In genomic region chr11:17552041-17552355, GRCh38 we compare ENCODE assay signal across 24 cellular contexts. TPM values are rescaled to one million over a fixed set of nuclear protein-coding genes. Genes with fewer than 3 reads are reported as not detected.
DNase-seq lines count a peak whose midpoint lies in the region; ATAC-seq and TF ChIP-seq lines count a peak whose summit lies in the region.
"Had no signal": no experiment of that assay in that cellular context is flagged by ENCODE, and none has a peak within 500 bp of the region (broad histone marks: within the 10 kb centered on the region; RNA-seq: fewer than 3 reads in every experiment).

No MANE protein-coding gene starts in this region.

- no peak for ATAC-seq in activated CD8-positive, alpha-beta memory T cell treated with anti-CD3 and anti-CD28 coated beads, Interleukin-2, amount 10 ng/mL, durations not matched to agents 7 days and 5 days
- peak; percentile 2 for ATAC-seq in stimulated activated naive CD8-positive, alpha-beta T cell treated with anti-CD3 and anti-CD28 coated beads, Interleukin-15, amount 100 ng/mL, for 72 hours
- ATAC-seq in stimulated activated naive CD8-positive, alpha-beta T cell treated with anti-CD3 and anti-CD28 coated beads, Interleukin-15, Interleukin-2, amounts not matched to agents 100 U/mL and 50 U/mL, for 24 hours = no peak
- no peak for ATAC-seq in HG03280 (IDR thresholded peaks at IDR 0.05; ENCODE audit: unreplicated experiment)
- ATAC-seq: A549, GM12878 had no signal

- no peaks in the 10 kb centered on the region for H3K9me3 ChIP-seq in esophagus squamous epithelium
- H3K9me3 ChIP-seq: A549; BE2C; BLaER1 treated with 17β-estradiol and CSF1 and Interleukin-3, amounts not matched to agents 10 nM and 100 nM had no signal

- no peak overlapping the region for H3K27ac Mint-ChIP-seq in activated CD8-positive, alpha-beta memory T cell treated with anti-CD3 and anti-CD28 coated beads, Interleukin-2, amount 10 ng/mL, durations not matched to agents 7 days and 5 days
- H3K27ac Mint-ChIP-seq in stimulated activated naive CD8-positive, alpha-beta T cell treated with anti-CD3 and anti-CD28 coated beads, Interleukin-15, amount 100 ng/mL, for 72 hours = no peak overlapping the region
- H3K27ac Mint-ChIP-seq: CD4-positive, alpha-beta T cell; CD8-positive, alpha-beta memory T cell had no signal

- no peaks in the 10 kb centered on the region for H3K36me3 ChIP-seq in esophagus squamous epithelium
- H3K36me3 ChIP-seq: BE2C; BLaER1 treated with 17β-estradiol and CSF1 and Interleukin-3, amounts not matched to agents 10 nM and 100 nM had no signal

- H3K4me1 Mint-ChIP-seq in activated CD8-positive, alpha-beta memory T cell treated with anti-CD3 and anti-CD28 coated beads, Interleukin-2, amount 10 ng/mL, durations not matched to agents 7 days and 5 days = peaks cover 8% of the 10 kb centered on the region
- peaks cover 19% of the 10 kb centered on the region for H3K4me1 Mint-ChIP-seq in stimulated activated naive CD8-positive, alpha-beta T cell treated with anti-CD3 and anti-CD28 coated beads, Interleukin-15, amount 100 ng/mL, for 72 hours
- H3K4me1 Mint-ChIP-seq: CD14-positive monocyte; CD8-positive, alpha-beta memory T cell had no signal

- H3K4me3 ChIP-seq in esophagus squamous epithelium = no peak overlapping the region
- H3K4me3 ChIP-seq: A549; BLaER1 treated with 17β-estradiol and CSF1 and Interleukin-3, amounts not matched to agents 10 nM and 100 nM; GM12878; GM23248 had no signal

- CTCF ChIA-PET in activated CD8-positive, alpha-beta memory T cell treated with anti-CD3 and anti-CD28 coated beads, Interleukin-2, amount 10 ng/mL, durations not matched to agents 7 days and 5 days (lab: Charles Lee) = no interaction called here

- TF ChIP-seq POLR2A in esophagus squamous epithelium (IDR thresholded peaks at IDR 0.05) = no peak

- no peaks in the 10 kb centered on the region for H3K9me3 Mint-ChIP-seq in activated CD8-positive, alpha-beta memory T cell treated with anti-CD3 and anti-CD28 coated beads, Interleukin-2, amount 10 ng/mL, durations not matched to agents 7 days and 5 days (ENCODE audit: low read depth)
- H3K9me3 Mint-ChIP-seq in stimulated activated naive CD8-positive, alpha-beta T cell treated with anti-CD3 and anti-CD28 coated beads, Interleukin-15, amount 100 ng/mL, for 72 hours = no peaks in the 10 kb centered on the region
- H3K9me3 Mint-ChIP-seq: CD4-positive, alpha-beta T cell; CD8-positive, alpha-beta memory T cell had no signal

- H3K27ac ChIP-seq in esophagus squamous epithelium = no peak overlapping the region
- H3K27ac ChIP-seq: A549; BLaER1 treated with 17β-estradiol and CSF1 and Interleukin-3, amounts not matched to agents 10 nM and 100 nM; GM23248 had no signal

- peaks cover 0 to 46% (median 0%) of the 10 kb centered on the region in 4 donors for H3K27me3 ChIP-seq in esophagus squamous epithelium
- H3K27me3 ChIP-seq: BE2C; BLaER1 treated with 17β-estradiol and CSF1 and Interleukin-3, amounts not matched to agents 10 nM and 100 nM had no signal

- H3K27me3 Mint-ChIP-seq in activated CD8-positive, alpha-beta memory T cell treated with anti-CD3 and anti-CD28 coated beads, Interleukin-2, amount 10 ng/mL, durations not matched to agents 7 days and 5 days = peaks cover 16% of the 10 kb centered on the region
- peaks cover 23% of the 10 kb centered on the region for H3K27me3 Mint-ChIP-seq in stimulated activated naive CD8-positive, alpha-beta T cell treated with anti-CD3 and anti-CD28 coated beads, Interleukin-15, amount 100 ng/mL, for 72 hours

- no peaks in the 10 kb centered on the region for H3K36me3 Mint-ChIP-seq in activated CD8-positive, alpha-beta memory T cell treated with anti-CD3 and anti-CD28 coated beads, Interleukin-2, amount 10 ng/mL, durations not matched to agents 7 days and 5 days
- H3K36me3 Mint-ChIP-seq: CD14-positive monocyte; CD8-positive, alpha-beta memory T cell had no signal

- peak; percentile 6 for DNase-seq in activated CD8-positive, alpha-beta memory T cell treated with anti-CD3 and anti-CD28 coated beads, Interleukin-2, amount 50 U/mL, for 4 hours
- DNase-seq in activated CD8-positive, alpha-beta memory T cell treated with anti-CD3 and anti-CD28 coated beads, Interleukin-2, amount 10 ng/mL, durations not matched to agents 7 days and 5 days = no peak
- DNase-seq in stimulated activated naive CD8-positive, alpha-beta T cell treated with anti-CD3 and anti-CD28 coated beads, Interleukin-15, amount 100 ng/mL, for 72 hours = no peak
- DNase-seq in stimulated activated naive CD8-positive, alpha-beta T cell treated with anti-CD3 and anti-CD28 coated beads, Interleukin-15, Interleukin-2, amounts not matched to agents 100 U/mL and 50 U/mL, for 24 hours = no peak
- DNase-seq in posterior vena cava (ENCODE audit: low spot score) (peak; percentile 66), esophagus squamous epithelium (lab: John Stamatoyannopoulos, UW) (no peak)
- DNase-seq: 8988T; ACHN; AML-193; BE2C; CD4-positive, alpha-beta T cell; CD8-positive, alpha-beta memory T cell; DMS 273 treated with DMSO at 0.1 percent for 48 hours; DMS79; EL; GDM1; GM23248; H7; HCEC 1CT had no signal

- no peak for TF ChIP-seq CTCF in esophagus squamous epithelium (IDR thresholded peaks at IDR 0.05)

- H3K4me3 Mint-ChIP-seq in activated CD8-positive, alpha-beta memory T cell treated with anti-CD3 and anti-CD28 coated beads, Interleukin-2, amount 10 ng/mL, durations not matched to agents 7 days and 5 days = no peak overlapping the region
- no peak overlapping the region for H3K4me3 Mint-ChIP-seq in stimulated activated naive CD8-positive, alpha-beta T cell treated with anti-CD3 and anti-CD28 coated beads, Interleukin-15, amount 100 ng/mL, for 72 hours
- H3K4me3 Mint-ChIP-seq: CD14-positive monocyte; CD4-positive, alpha-beta T cell; CD8-positive, alpha-beta memory T cell had no signal

- intact Hi-C loops in posterior vena cava (cut with DNase I) (no loop called here), esophagus squamous epithelium (cut with DNase I) (no loop called here)

- WGBS in esophagus squamous epithelium, 2 donors = 76 to 78% methylated on average over 2 of the region's 4 CpGs

- H3K4me1 ChIP-seq in esophagus squamous epithelium = peaks cover 0 to 2% (median 0%) of the 10 kb centered on the region in 3 donors
- H3K4me1 ChIP-seq: A549, BE2C had no signal

RNA-seq across cellular contexts. Expression of gene OTOG, which starts 4.9 kb away (rescaled TPM):
- total RNA-seq in activated CD8-positive, alpha-beta memory T cell treated with anti-CD3 and anti-CD28 coated beads, Interleukin-2, amount 10 ng/mL, durations not matched to agents 7 days and 5 days = not detected
- total RNA-seq in posterior vena cava = not detected
- not detected for total RNA-seq in esophagus squamous epithelium
- total RNA-seq: CD4-positive, alpha-beta T cell; CD8-positive, alpha-beta memory T cell; GM12878; GM23248 had no signal

RNA-seq across cellular contexts. Expression of gene USH1C, which starts 7.8 kb away (rescaled TPM):
- not detected for total RNA-seq in activated CD8-positive, alpha-beta memory T cell treated with anti-CD3 and anti-CD28 coated beads, Interleukin-2, amount 10 ng/mL, durations not matched to agents 7 days and 5 days
- total RNA-seq in posterior vena cava = 1 to 10 TPM in 1 of 2 donors, not detected in 1; 2.9 TPM
- total RNA-seq in esophagus squamous epithelium = not detected
- total RNA-seq: CD4-positive, alpha-beta T cell; CD8-positive, alpha-beta memory T cell; GM12878; GM23248 had no signal

Comparison
In these comparisons a context has a peak if more than half of its experiments do, and no peak if none do; other contexts are left out.
1. DNase-seq: peak in activated CD8-positive, alpha-beta memory T cell treated with anti-CD3 and anti-CD28 coated beads, Interleukin-2, amount 50 U/mL, for 4 hours (single experiment) and posterior vena cava (single experiment); none in activated CD8-positive, alpha-beta memory T cell treated with anti-CD3 and anti-CD28 coated beads, Interleukin-2, amount 10 ng/mL, durations not matched to agents 7 days and 5 days (single experiment), stimulated activated naive CD8-positive, alpha-beta T cell treated with anti-CD3 and anti-CD28 coated beads, Interleukin-15, amount 100 ng/mL, for 72 hours (0 of 2), stimulated activated naive CD8-positive, alpha-beta T cell treated with anti-CD3 and anti-CD28 coated beads, Interleukin-15, Interleukin-2, amounts not matched to agents 100 U/mL and 50 U/mL, for 24 hours (single experiment) and esophagus squamous epithelium (single experiment).